16 cellular contexts compared by ENCODE assay signal in the genomic region with DNA sequence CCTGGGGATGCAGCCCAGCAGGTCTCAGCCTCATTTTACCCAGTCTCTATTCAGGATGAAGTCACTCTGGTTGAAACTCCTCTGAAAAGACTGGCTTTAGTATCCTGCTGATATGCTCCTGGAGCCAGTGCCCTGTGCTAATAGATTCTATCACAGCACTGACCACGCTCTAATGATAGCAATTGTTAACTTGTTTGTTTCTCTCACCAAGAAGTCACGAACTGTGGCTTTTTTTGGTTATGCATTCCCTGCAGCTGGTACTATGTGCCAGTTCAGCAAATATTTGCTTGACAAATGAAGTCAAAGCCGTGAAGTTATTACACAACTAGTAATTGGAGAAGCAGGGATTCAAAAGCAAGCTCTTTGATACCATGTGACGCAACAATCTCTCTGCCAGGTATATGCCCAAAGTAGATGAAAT.
DNase-seq lines count a peak whose midpoint lies in the region; ATAC-seq lines count a peak whose summit lies in the region.
"Had no signal": no experiment of that assay in that cellular context is flagged by ENCODE, and none has a peak within 500 bp of the region (broad histone marks: within the 10 kb centered on the region; RNA-seq: fewer than 3 reads in every experiment).

No MANE protein-coding gene starts in this region.

- H3K23ac ChIP-seq in mesendoderm (ENCODE audit: low read length), result no peak overlapping the region

- H2BK15ac ChIP-seq in mesendoderm (replicated peaks; ENCODE audit: low read depth), result no peak overlapping the region

- no peak overlapping the region for H3K27ac ChIP-seq in mesendoderm (ENCODE audit: low read depth, low read length)
- H3K27ac ChIP-seq: KMS-11, skin epidermis had no signal

- no peak overlapping the region for H3K9ac ChIP-seq in mesendoderm (ENCODE audit: low read length)
- H3K9ac ChIP-seq: KMS-11 had no signal

- H4K8ac ChIP-seq in mesendoderm (ENCODE audit: low read depth, low read length), result no peak overlapping the region

- no peak overlapping the region for H3K18ac ChIP-seq in mesendoderm (ENCODE audit: low read length)

- no peak overlapping the region for H3K4me3 ChIP-seq in mesendoderm (ENCODE audit: low read length)
- H3K4me3 ChIP-seq: skin epidermis had no signal

- peaks cover 6% of the 10 kb centered on the region for H3K27me3 ChIP-seq in mesendoderm (ENCODE audit: insufficient read depth, low read length, poor library complexity)

- H3K36me3 ChIP-seq in mesendoderm (ENCODE audit: control insufficient read depth, insufficient read depth, low read length), result no peaks in the 10 kb centered on the region

- no peak overlapping the region for H2BK5ac ChIP-seq in mesendoderm (ENCODE audit: low read length)

- ATAC-seq in GM21381 (IDR thresholded peaks at IDR 0.05; ENCODE audit: unreplicated experiment) (no peak), GM18909 (IDR thresholded peaks at IDR 0.05; ENCODE audit: poor library complexity, unreplicated experiment) (no peak)
- ATAC-seq: HCT116, T-helper 17 cell had no signal

- DNase-seq in DMS53 treated with DMSO at 0.1 percent for 48 hours (lab: John Stamatoyannopoulos, UW; ENCODE audit: unreplicated experiment), result peak; percentile 97
- DNase-seq in NCI-H146 treated with DMSO at 0.1 percent for 48 hours (lab: John Stamatoyannopoulos, UW; ENCODE audit: unreplicated experiment), result peak; percentile 6
- DNase-seq in SHP77 treated with DMSO at 0.1 percent for 48 hours (lab: John Stamatoyannopoulos, UW), result peak; percentile 43
- peak; percentile 91 for DNase-seq in mesendoderm
- no peak for DNase-seq in NCI-H187 treated with DMSO at 0.1 percent for 48 hours (lab: John Stamatoyannopoulos, UW)
- no peak for DNase-seq in putamen (ENCODE audit: low spot score)
- DNase-seq: activated CD4-positive, CD25-positive, alpha-beta regulatory T cell treated with anti-CD3 and anti-CD28 coated beads, Interleukin-2, amount 50 U/mL, for 72 hours; activated CD8-positive, alpha-beta memory T cell treated with anti-CD3 and anti-CD28 coated beads, Interleukin-2, amount 50 U/mL, for 48 hours; activated naive CD4-positive, alpha-beta T cell treated with anti-CD3 and anti-CD28 coated beads, Interleukin-2, amount 10 ng/mL, durations not matched to agents 7 days and 5 days; effector CD8-positive, alpha-beta T cell; T-helper 17 cell had no signal

- H3K79me2 ChIP-seq in mesendoderm (ENCODE audit: control insufficient read depth, insufficient read depth, low read length), result no peaks in the 10 kb centered on the region

- H3K4me2 ChIP-seq in mesendoderm (ENCODE audit: low read length), result no peak overlapping the region
- H3K4me2 ChIP-seq: KMS-11 had no signal

- H3K4ac ChIP-seq in mesendoderm (ENCODE audit: low read depth, low read length), result no peak overlapping the region

- H3K4me1 ChIP-seq in mesendoderm (ENCODE audit: control insufficient read depth, low read depth, low read length), result no peaks in the 10 kb centered on the region

- no peak overlapping the region for H2AK5ac ChIP-seq in mesendoderm (ENCODE audit: low read length)

- H4K5ac ChIP-seq in mesendoderm (ENCODE audit: low read length), result no peak overlapping the region

- H3K56ac ChIP-seq in mesendoderm (ENCODE audit: low read length), result no peak overlapping the region

- no peak overlapping the region for H2BK120ac ChIP-seq in mesendoderm (ENCODE audit: low read depth, low read length)

- H3K79me1 ChIP-seq in mesendoderm (ENCODE audit: low read length), result no peaks in the 10 kb centered on the region

- WGBS in mesendoderm (ENCODE audit: extremely low coverage, insufficient coverage, low lambda C conversion rate), result no CpG with 5 or more reads among the region's 4 CpGs

Comparison
In these comparisons a context has a peak if more than half of its experiments do, and no peak if none do; other contexts are left out.
1. DNase-seq: peak in DMS53 treated with DMSO at 0.1 percent for 48 hours (single experiment), NCI-H146 treated with DMSO at 0.1 percent for 48 hours (single experiment), SHP77 treated with DMSO at 0.1 percent for 48 hours (single experiment) and mesendoderm (single experiment); none in NCI-H187 treated with DMSO at 0.1 percent for 48 hours (single experiment) and putamen (single experiment).